Comparison of ENCODE assay signal across 1 cellular context in the genomic region with DNA sequence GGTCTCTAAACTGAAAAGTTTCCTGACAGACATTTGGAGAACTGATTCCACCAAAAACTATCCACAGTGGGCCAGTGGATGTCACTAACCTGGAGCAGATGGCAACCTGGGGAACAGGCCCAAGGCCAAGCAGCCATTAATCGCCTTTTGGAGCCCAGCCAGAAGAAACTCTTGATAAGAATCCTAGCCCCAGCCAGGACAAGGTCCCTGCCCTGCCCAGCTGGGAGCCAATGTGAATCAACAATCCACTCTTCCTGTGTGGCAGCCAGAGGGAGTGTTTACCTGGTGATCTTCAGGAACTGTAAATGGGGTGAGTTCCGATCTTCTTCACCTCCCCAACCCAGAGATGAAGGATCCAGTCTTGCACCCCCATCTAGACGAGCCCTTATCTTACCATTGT.
TF ChIP-seq lines count a peak whose summit lies in the region.

No MANE protein-coding gene starts in this region.

TF ChIP-seq in K562, 482 proteins besides CTCF, POLR2A, EP300 and RAD21 (continued from another document):
- TF ChIP-seq, protein P1, sequence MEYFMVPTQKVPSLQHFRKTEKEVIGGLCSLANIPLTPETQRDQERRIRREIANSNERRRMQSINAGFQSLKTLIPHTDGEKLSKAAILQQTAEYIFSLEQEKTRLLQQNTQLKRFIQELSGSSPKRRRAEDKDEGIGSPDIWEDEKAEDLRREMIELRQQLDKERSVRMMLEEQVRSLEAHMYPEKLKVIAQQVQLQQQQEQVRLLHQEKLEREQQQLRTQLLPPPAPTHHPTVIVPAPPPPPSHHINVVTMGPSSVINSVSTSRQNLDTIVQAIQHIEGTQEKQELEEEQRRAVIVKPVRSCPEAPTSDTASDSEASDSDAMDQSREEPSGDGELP (CRISPR knock-in tag; IDR thresholded peaks at IDR 0.05; ENCODE audit: borderline replicate concordance): peak; percentile 52; the same call in 1 of the 2 replicates
- TF ChIP-seq, protein P2, sequence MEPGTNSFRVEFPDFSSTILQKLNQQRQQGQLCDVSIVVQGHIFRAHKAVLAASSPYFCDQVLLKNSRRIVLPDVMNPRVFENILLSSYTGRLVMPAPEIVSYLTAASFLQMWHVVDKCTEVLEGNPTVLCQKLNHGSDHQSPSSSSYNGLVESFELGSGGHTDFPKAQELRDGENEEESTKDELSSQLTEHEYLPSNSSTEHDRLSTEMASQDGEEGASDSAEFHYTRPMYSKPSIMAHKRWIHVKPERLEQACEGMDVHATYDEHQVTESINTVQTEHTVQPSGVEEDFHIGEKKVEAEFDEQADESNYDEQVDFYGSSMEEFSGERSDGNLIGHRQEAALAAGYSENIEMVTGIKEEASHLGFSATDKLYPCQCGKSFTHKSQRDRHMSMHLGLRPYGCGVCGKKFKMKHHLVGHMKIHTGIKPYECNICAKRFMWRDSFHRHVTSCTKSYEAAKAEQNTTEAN (CRISPR knock-in tag; IDR thresholded peaks at IDR 0.05): no peak
- peak; percentile 55; the same call in 1 of the 2 replicates for TF ChIP-seq CTBP1 (IDR thresholded peaks at IDR 0.05; ENCODE audit: borderline replicate concordance)
- TF ChIP-seq, protein P3, sequence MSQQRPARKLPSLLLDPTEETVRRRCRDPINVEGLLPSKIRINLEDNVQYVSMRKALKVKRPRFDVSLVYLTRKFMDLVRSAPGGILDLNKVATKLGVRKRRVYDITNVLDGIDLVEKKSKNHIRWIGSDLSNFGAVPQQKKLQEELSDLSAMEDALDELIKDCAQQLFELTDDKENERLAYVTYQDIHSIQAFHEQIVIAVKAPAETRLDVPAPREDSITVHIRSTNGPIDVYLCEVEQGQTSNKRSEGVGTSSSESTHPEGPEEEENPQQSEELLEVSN (IDR thresholded peaks at IDR 0.05; ENCODE audit: borderline replicate concordance in 1 of 2, extremely low read depth in 1 of 2, insufficient read depth in 1 of 2, insufficient read length in 1 of 2, low read depth in 1 of 2, low read length in 1 of 2, poor library complexity in 1 of 2, severe bottlenecking in 1 of 2): no peak
- no peak for TF ChIP-seq ZFX (CRISPR knock-in tag; IDR thresholded peaks at IDR 0.05)
- peak in 1 of 3 experiments; percentile 20 for TF ChIP-seq YY1 (IDR thresholded peaks at IDR 0.05; ENCODE audit: borderline replicate concordance in 1 of 3, control insufficient read depth in 1 of 3, extremely low read depth in 1 of 3, insufficient read depth in 3 of 3, insufficient read length in 1 of 3, insufficient replicate concordance in 2 of 3, low read depth in 1 of 3, low read length in 2 of 3)
- no peak for TF ChIP-seq SAP30 (IDR thresholded peaks at IDR 0.05; ENCODE audit: borderline replicate concordance, insufficient read depth, low read depth, low read length, poor library complexity, severe bottlenecking)
- peak; percentile 80 for TF ChIP-seq NFIC (IDR thresholded peaks at IDR 0.05)
